15 cellular contexts compared by ENCODE assay signal in the genomic region with DNA sequence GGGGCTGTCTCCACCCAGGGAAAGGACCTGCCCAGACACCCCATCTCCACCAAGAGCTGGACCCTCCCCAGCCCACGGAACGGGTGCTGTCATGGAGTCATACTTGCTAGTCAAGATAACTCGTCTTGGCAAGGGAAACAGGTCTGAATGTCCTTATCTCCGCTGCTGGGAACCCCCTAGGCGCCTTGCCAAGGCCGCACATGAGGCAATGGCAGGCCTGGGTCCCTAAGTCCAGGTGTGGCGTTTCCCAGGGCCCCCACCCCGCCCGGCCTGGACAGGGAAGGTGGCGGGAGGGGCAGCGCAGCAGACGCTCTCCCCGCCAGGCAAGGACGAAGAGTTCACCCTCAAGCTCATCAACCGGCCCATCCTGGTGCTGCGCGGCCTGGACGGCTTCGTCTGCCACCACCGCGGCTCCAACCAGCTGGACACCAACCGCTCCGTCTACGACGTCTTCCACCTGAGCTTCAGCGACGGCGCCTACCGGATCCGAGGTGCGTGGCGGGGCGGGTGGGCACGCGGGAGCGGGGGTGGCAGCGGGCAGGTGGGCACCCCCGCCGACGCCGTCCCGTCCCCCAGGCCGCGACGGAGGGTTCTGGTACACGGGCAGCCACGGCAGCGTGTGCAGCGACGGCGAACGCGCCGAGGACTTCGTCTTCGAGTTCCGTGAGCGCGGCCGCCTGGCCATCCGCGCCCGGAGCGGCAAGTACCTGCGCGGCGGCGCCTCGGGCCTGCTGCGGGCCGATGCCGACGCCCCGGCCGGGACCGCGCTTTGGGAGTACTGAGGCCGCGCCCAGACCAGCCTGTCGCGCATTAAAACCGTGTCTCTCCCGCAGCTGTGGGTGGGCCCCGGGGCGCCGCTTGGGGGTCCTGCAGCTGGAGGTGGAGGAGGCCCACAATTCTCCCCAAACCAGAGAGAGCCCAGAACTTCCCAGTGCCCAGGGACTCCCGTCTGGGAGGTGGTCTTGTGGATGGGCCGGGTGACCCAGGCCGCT. TPM values are rescaled to one million over a fixed set of nuclear protein-coding genes. Genes with fewer than 3 reads are reported as not detected.
A peak's percentile ranks its signal among the peaks of the same experiment; 100 is the strongest.
DNase-seq lines count a peak whose midpoint lies in the region; ATAC-seq and TF ChIP-seq lines count a peak whose summit lies in the region.
"Had no signal": no experiment of that assay in that cellular context is flagged by ENCODE, and none has a peak within 500 bp of the region (broad histone marks: within the 10 kb centered on the region; RNA-seq: fewer than 3 reads in every experiment).

No MANE protein-coding gene starts in this region.

- H3K9me3 ChIP-seq in SK-N-SH (no peaks in the 10 kb centered on the region), neuronal stem cell (replicated peaks in 1 of 2; ENCODE audit: control insufficient read depth in 2 of 2, insufficient read depth in 1 of 2, low read depth in 1 of 2, low read length in 2 of 2) (peaks cover 0 to 2% of the 10 kb centered on the region in 2 donors)
- H3K9me3 ChIP-seq: tibial artery had no signal

- H3K27me3 ChIP-seq in H7 (ENCODE audit: control insufficient read depth, insufficient read depth, low read length) (peaks cover 9% of the 10 kb centered on the region), SK-N-SH (ENCODE audit: insufficient read depth) (no peaks in the 10 kb centered on the region), neuronal stem cell (ENCODE audit: control insufficient read depth in 3 of 3, insufficient read depth in 3 of 3, low read depth in 1 of 3, low read length in 3 of 3) (peaks cover 0 to 18% (median 6%) of the 10 kb centered on the region in 3 experiments)

- H4K8ac ChIP-seq in neuronal stem cell (ENCODE audit: low read depth, low read length) = peak overlapping the region; percentile 3

- H3K79me2 ChIP-seq in SK-N-SH (ENCODE audit: insufficient read depth) = no peaks in the 10 kb centered on the region

- no peak overlapping the region for H2AFZ ChIP-seq in SK-N-SH (ENCODE audit: low read depth)
- H2AFZ ChIP-seq in neuronal stem cell (ENCODE audit: low read length) = no peak overlapping the region

- H2BK5ac ChIP-seq in neuronal stem cell (ENCODE audit: low read length) = peak overlapping the region; percentile 39

- peak overlapping the region; percentile 95 for H3K18ac ChIP-seq in neuronal stem cell (ENCODE audit: low read length)

- DNase-seq in H7 (peak; percentile 88), SK-N-SH (peak; percentile 71), erythroblast (lab: John Stamatoyannopoulos, UW) (peak; percentile 63 to 68), neuronal stem cell (ENCODE audit: low spot score) (no peak), NCI-H524 (lab: John Stamatoyannopoulos, UW) (no peak), KBM-7 (no peak)
- DNase-seq: activated CD4-positive, alpha-beta T cell treated with anti-CD3 and anti-CD28 coated beads for 1 hour; activated CD8-positive, alpha-beta memory T cell treated with anti-CD3 and anti-CD28 coated beads, Interleukin-2, amount 50 U/mL, for 48 hours; mesenchymal stem cell; NCI-H1048; tibial artery had no signal

- peaks cover 12% of the 10 kb centered on the region for H3F3A ChIP-seq in SK-N-SH (replicated peaks; ENCODE audit: insufficient read depth)

- peak overlapping the region; percentile 85 for H2BK15ac ChIP-seq in neuronal stem cell (ENCODE audit: low read length)

- peak overlapping the region; percentile 94 for H2AK5ac ChIP-seq in neuronal stem cell (ENCODE audit: low read depth, low read length)

- H2BK12ac ChIP-seq in neuronal stem cell (ENCODE audit: low read length) = peak overlapping the region; percentile 41

- peak overlapping the region; percentile 21 for H3K14ac ChIP-seq in neuronal stem cell (ENCODE audit: low read length)

- peak overlapping the region; percentile 54 for H2BK120ac ChIP-seq in neuronal stem cell (ENCODE audit: low read depth, low read length)

- H3K27ac ChIP-seq in SK-N-SH (ENCODE audit: low read depth in 2 of 2, low read length in 1 of 2) (no peak overlapping the region), neuronal stem cell (replicated peaks; ENCODE audit: low read length) (no peak overlapping the region)
- H3K27ac ChIP-seq: tibial artery had no signal

- H3K4me1 ChIP-seq in SK-N-SH (ENCODE audit: control insufficient read depth in 1 of 2, insufficient read depth in 2 of 2, low read depth in 1 of 2, low read length in 1 of 2) (peaks cover 0 to 35% of the 10 kb centered on the region in 2 experiments; a peak in 1 of 4 replicates), neuronal stem cell (ENCODE audit: control insufficient read depth in 2 of 2, insufficient read depth in 1 of 2, low read depth in 1 of 2, low read length in 2 of 2) (peaks cover 2 to 6% of the 10 kb centered on the region in 2 donors)

- TF ChIP-seq POLR2A in erythroblast (IDR thresholded peaks at IDR 0.05; ENCODE audit: low read length) = no peak

- peak overlapping the region; percentile 89 for H3K23ac ChIP-seq in neuronal stem cell (ENCODE audit: low read depth, low read length, poor library complexity)

- H3K36me3 ChIP-seq in H7 (replicated peaks; ENCODE audit: control insufficient read depth, insufficient read depth, low read length) (no peaks in the 10 kb centered on the region; the same call in 1 of the 2 replicates), SK-N-SH (replicated peaks in 1 of 2; ENCODE audit: control insufficient read depth in 1 of 2, insufficient read depth in 2 of 2, low read length in 1 of 2) (peaks cover 0 to 20% of the 10 kb centered on the region in 2 experiments), neuronal stem cell (replicated peaks in 1 of 2; ENCODE audit: control insufficient read depth in 2 of 2, insufficient read depth in 2 of 2, low read length in 2 of 2) (peaks cover 2 to 20% of the 10 kb centered on the region in 2 donors)

- TF ChIP-seq CTCF in SK-N-SH (IDR thresholded peaks at IDR 0.05) = no peak

- TF ChIP-seq RAD21 in SK-N-SH (IDR thresholded peaks at IDR 0.05; ENCODE audit: low read length) = no peak

- POLR2A ChIA-PET in SK-N-SH (lab: Yijun Ruan, JAX) = interaction anchor here (1.0 kb wide), 2 partner anchors 13 to 31 kb away, joined by 3 read pairs; no protein-coding TSS in a partner anchor

- TF ChIP-seq EP300 in SK-N-SH (IDR thresholded peaks at IDR 0.05; ENCODE audit: borderline replicate concordance in 1 of 2, low read depth in 1 of 2, low read length in 1 of 2) = no peak

- in situ Hi-C loops in KBM-7 (cut with MboI; ENCODE audit: low pct_unique_long_range_greater_than_20kb, low sequenced_read_pairs) = no loop called here

- WGBS in SK-N-SH (ENCODE audit: low lambda C conversion rate) = 39% methylated on average over 27 of the region's 89 CpGs
- WGBS in neuronal stem cell (ENCODE audit: extremely low coverage in 2 of 2, insufficient read length in 2 of 2, insufficient replicate concordance in 1 of 2), 2 donors = no CpG with 5 or more reads among the region's 89 CpGs

- no peak for ATAC-seq in GM18867 (IDR thresholded peaks at IDR 0.05; ENCODE audit: unreplicated experiment)
- ATAC-seq in GM18520 (IDR thresholded peaks at IDR 0.05; ENCODE audit: unreplicated experiment) = no peak

- H4K20me1 ChIP-seq in SK-N-SH (ENCODE audit: insufficient read depth) = peaks cover 9% of the 10 kb centered on the region; the same call in 1 of the 2 replicates

- no peaks in the 10 kb centered on the region for H3K9me2 ChIP-seq in SK-N-SH

- peaks cover 2% of the 10 kb centered on the region for H3K79me1 ChIP-seq in neuronal stem cell (ENCODE audit: low read depth, low read length)

- H3K9ac ChIP-seq in SK-N-SH = no peak overlapping the region
- peak overlapping the region; percentile 70 for H3K9ac ChIP-seq in neuronal stem cell (ENCODE audit: low read depth, low read length, poor library complexity)
- H3K9ac ChIP-seq: BLaER1 had no signal

- no peak overlapping the region for H4K91ac ChIP-seq in neuronal stem cell (ENCODE audit: low read depth, low read length, poor library complexity)

- no peak overlapping the region for H3K4ac ChIP-seq in neuronal stem cell (ENCODE audit: low read length)

- H3K4me3 ChIP-seq in H7 (ENCODE audit: insufficient read depth, low read depth, low read length) = peak overlapping the region; percentile 20; the same call in 1 of the 2 replicates
- no peak overlapping the region for H3K4me3 ChIP-seq in SK-N-SH (ENCODE audit: low read depth in 2 of 2, low read length in 1 of 2)
- no peak overlapping the region for H3K4me3 ChIP-seq in neuronal stem cell (ENCODE audit: low read length in 2 of 2)
- H3K4me3 ChIP-seq: BLaER1, tibial artery had no signal

- H3K4me2 ChIP-seq in SK-N-SH = no peak overlapping the region
- peak overlapping the region; percentile 43 for H3K4me2 ChIP-seq in neuronal stem cell (ENCODE audit: insufficient read depth, low read length, poor library complexity, severe bottlenecking)

- CTCF ChIA-PET in SK-N-SH (lab: Yijun Ruan, JAX) = interaction anchor here (0.6 to 4.2 kb wide), 24 partner anchors 9 to 569 kb away, joined by 3 to 39 read pairs (median 4); partner anchors contain the start of genes ACTG1, FAAP100 and FSCN2

TF ChIP-seq in SK-N-SH, 30 proteins besides CTCF, POLR2A, EP300 and RAD21 (continues in another document):
- TF ChIP-seq SMC3 (IDR thresholded peaks at IDR 0.05; ENCODE audit: low read depth, low read length) (no peak), IRF3 (IDR thresholded peaks at IDR 0.05; ENCODE audit: low read depth, low read length) (no peak)

RNA-seq across cellular contexts. Expression of gene FSCN2, which starts 8.4 kb away (rescaled TPM):
- total RNA-seq in H7 (2014; rRNA removed; shearing (Covaris generic)) = 0.33 TPM in 1 of 2 replicates, not detected in the other
- 2.0 and 2.1 TPM in 2 replicates for polyA plus RNA-seq in SK-N-SH (2012; rRNA removed)
- 0.31 and 0.79 TPM in 2 replicates for polyA plus RNA-seq in SK-N-SH (2012; cell fraction: cytosol; rRNA removed)
- 10.6 and 13.6 TPM in 2 replicates for polyA plus RNA-seq in SK-N-SH (2012; cell fraction: nucleus; rRNA removed)
- 0.20 TPM for polyA plus RNA-seq in neuronal stem cell (2013, experiment 1 of 2)
- 0.25 TPM for polyA plus RNA-seq in neuronal stem cell (2013, experiment 2 of 2)
- total RNA-seq: activated naive CD4-positive, alpha-beta T cell treated with anti-CD3 and anti-CD28 coated beads for 36 hours had no signal

RNA-seq across cellular contexts. Expression of gene FAAP100, which starts 15.6 kb away (rescaled TPM):
- 40.4 and 46.6 TPM in 2 replicates for total RNA-seq in H7 (2014; rRNA removed; shearing (Covaris generic))
- polyA plus RNA-seq in SK-N-SH (2012; rRNA removed) = 17.1 and 18.9 TPM in 2 replicates
- 6.8 and 12.0 TPM in 2 replicates for polyA plus RNA-seq in SK-N-SH (2012; cell fraction: cytosol; rRNA removed)
- polyA plus RNA-seq in SK-N-SH (2012; cell fraction: nucleus; rRNA removed) = 94.3 and 134 TPM in 2 replicates
- 11.8 TPM for polyA plus RNA-seq in neuronal stem cell (2013, experiment 1 of 2)
- polyA plus RNA-seq in neuronal stem cell (2013, experiment 2 of 2) = 12.1 TPM

RNA-seq across cellular contexts. Expression of gene ACTG1, which starts 24.0 kb away (rescaled TPM):
- 5,543 and 5,789 TPM in 2 replicates for total RNA-seq in H7 (2014; rRNA removed; shearing (Covaris generic))
- 3,367 and 7,871 TPM in 2 replicates for polyA plus RNA-seq in SK-N-SH (2012; rRNA removed)
- polyA plus RNA-seq in SK-N-SH (2012; cell fraction: cytosol; rRNA removed) = 4,016 and 6,640 TPM in 2 replicates
- polyA plus RNA-seq in SK-N-SH (2012; cell fraction: nucleus; rRNA removed) = 7,589 and 12,425 TPM in 2 replicates
- 5,937 TPM for polyA plus RNA-seq in neuronal stem cell (2013, experiment 1 of 2)
- polyA plus RNA-seq in neuronal stem cell (2013, experiment 2 of 2) = 5,622 TPM

Comparison
In these comparisons a context has a peak if more than half of its experiments do, and no peak if none do; other contexts are left out.
1. DNase-seq: peak in H7 (single experiment), SK-N-SH (single experiment) and erythroblast (2 of 2); none in neuronal stem cell (single experiment), NCI-H524 (0 of 2) and KBM-7 (single experiment).